Comparison of ENCODE assay signal across 36 cellular contexts in genomic region chr7:79221211-79221610, GRCh38.
"Had no signal": no experiment of that assay in that cellular context is flagged by ENCODE, and none has a peak within 500 bp of the region (broad histone marks: within the 10 kb centered on the region; RNA-seq: fewer than 3 reads in every experiment).

No MANE protein-coding gene starts in this region.

- H3K4me1 ChIP-seq: adrenal gland, body of pancreas, breast epithelium, Peyer's patch had no signal

- DNase-seq: activated B cell treated with CpG ODN at 0.5 μM for 24 hours; activated CD4-positive, alpha-beta memory T cell treated with anti-CD3 and anti-CD28 coated beads for 36 hours; activated CD4-positive, alpha-beta T cell treated with anti-CD3 and anti-CD28 coated beads for 4 hours; activated CD4-positive, alpha-beta T cell treated with anti-CD3 and anti-CD28 coated beads, Interleukin-2, amount 50 U/mL, for 1 hour; activated CD4-positive, CD25-positive, alpha-beta regulatory T cell treated with anti-CD3 and anti-CD28 coated beads, Interleukin-2, amount 50 U/mL, for 72 hours; activated CD8-positive, alpha-beta memory T cell treated with anti-CD3 and anti-CD28 coated beads, Interleukin-2, amount 50 U/mL, for 4 hours; activated gamma-delta T cell treated with Interleukin-2 at 50 U/mL for 16 hours; activated naive CD4-positive, alpha-beta T cell treated with anti-CD3 and anti-CD28 coated beads for 36 hours; activated T-cell treated with anti-CD3 and anti-CD28 coated beads for 4 hours; activated T-cell treated with anti-CD3 and anti-CD28 coated beads, Interleukin-2, amount 50 U/mL, for 4 hours; adrenal gland; body of pancreas; Karpas-422; KBM-7; NCI-H1048; NCI-H1105 treated with DMSO at 0.1 percent for 48 hours; NCI-H1436; NCI-H187; NCI-H2029 treated with DMSO at 0.1 percent for 48 hours; NCI-H2107; NCI-H2171; NCI-H510A; NCI-H526; NK-92 treated with Interleukin-12 subunit alpha and Interleukin-12 subunit beta, amount 100 ng/mL, for 24 hours; PC-3; Peyer's patch; RPMI8226; SHP77 treated with DMSO at 0.1 percent for 48 hours; T-helper 1 cell; T-helper 2 cell; T-helper 9 cell had no signal

- H3K36me3 ChIP-seq: adrenal gland, breast epithelium, Peyer's patch had no signal

- ATAC-seq: activated naive CD4-positive, alpha-beta T cell treated with anti-CD3 and anti-CD28 coated beads, Interleukin-2, amount 50 U/mL, for 72 hours; activated T-cell treated with anti-CD3 and anti-CD28 coated beads, Interleukin-2, amount 50 U/mL, for 4 hours; body of pancreas; PC-3; SK-N-SH treated with all-trans-retinoic acid at 6 μM for 48 hours had no signal

- H3K9me3 ChIP-seq: adrenal gland, body of pancreas, breast epithelium, Peyer's patch had no signal

- H3K27ac ChIP-seq: adrenal gland, body of pancreas, breast epithelium, Peyer's patch, VCaP had no signal

- H3K4me3 ChIP-seq: adrenal gland, body of pancreas, breast epithelium, Peyer's patch had no signal

- FAIRE-seq: astrocyte had no signal

- H3K27me3 ChIP-seq: adrenal gland, body of pancreas, breast epithelium, Peyer's patch had no signal
